In genomic region chr15:63833246-63833696, GRCh38 we compare ENCODE assay signal across 7 cellular contexts. TPM values are rescaled to one million over a fixed set of nuclear protein-coding genes. Genes with fewer than 3 reads are reported as not detected.
DNase-seq lines count a peak whose midpoint lies in the region; ATAC-seq and TF ChIP-seq lines count a peak whose summit lies in the region.

No MANE protein-coding gene starts in this region.

- ATAC-seq in GM18519 (IDR thresholded peaks at IDR 0.05; ENCODE audit: low FRiP score, unreplicated experiment) = peak; percentile 15
- peak; percentile 41 for ATAC-seq in HG02840 (IDR thresholded peaks at IDR 0.05; ENCODE audit: low FRiP score, unreplicated experiment)
- ATAC-seq in Right ventricle myocardium superior (ENCODE audit: poor library complexity) = peak; percentile 76

- peak overlapping the region; percentile 97 for H3K4me3 Mint-ChIP-seq in activated naive CD4-positive, alpha-beta T cell treated with anti-CD3 and anti-CD28 coated beads, Interleukin-2, amount 10 ng/mL, durations not matched to agents 7 days and 5 days
- H3K4me3 Mint-ChIP-seq in progenitor cell of endocrine pancreas (ENCODE audit: low read depth) = peak overlapping the region; percentile 96

- H3K27ac ChIP-seq in OCI-LY7 (ENCODE audit: low read depth, low read length, poor library complexity, severe bottlenecking) = peak overlapping the region; percentile 64

- H3K4me3 ChIP-seq in OCI-LY7 (ENCODE audit: low read depth, low read length, poor library complexity, severe bottlenecking) = peak overlapping the region; percentile 99

- POLR2A ChIA-PET in OCI-LY7 (lab: Charles Lee) = interaction anchor here (0.6 to 0.9 kb wide), 3 partner anchors 12 to 170 kb away, joined by 3 to 6 read pairs (median 3); no protein-coding TSS in a partner anchor

- peaks cover 40% of the 10 kb centered on the region for H3K4me1 Mint-ChIP-seq in activated naive CD4-positive, alpha-beta T cell treated with anti-CD3 and anti-CD28 coated beads, Interleukin-2, amount 10 ng/mL, durations not matched to agents 7 days and 5 days
- H3K4me1 Mint-ChIP-seq in progenitor cell of endocrine pancreas (ENCODE audit: low read depth) = peaks cover 15% of the 10 kb centered on the region

- peaks cover 21% of the 10 kb centered on the region for H3K4me1 ChIP-seq in OCI-LY7 (ENCODE audit: insufficient read depth, low read length, poor library complexity, severe bottlenecking)

- CTCF ChIA-PET in OCI-LY7 (lab: Charles Lee; ENCODE audit: unreplicated experiment) = no interaction called here
- CTCF ChIA-PET in activated naive CD4-positive, alpha-beta T cell treated with anti-CD3 and anti-CD28 coated beads, Interleukin-2, amount 10 ng/mL, durations not matched to agents 7 days and 5 days (lab: Charles Lee) = interaction anchor here (1.0 to 2.2 kb wide), 6 partner anchors 58 to 235 kb away, joined by 3 to 11 read pairs (median 4); no protein-coding TSS in a partner anchor

- DNase-seq in OCI-LY7 (ENCODE audit: low spot score) (peak; percentile 52), Right ventricle myocardium superior (peak; percentile 59), progenitor cell of endocrine pancreas (ENCODE audit: low spot score, unreplicated experiment) (peak; percentile 32), GF-D8 (lab: John Stamatoyannopoulos, UW) (no peak)
- DNase-seq in activated naive CD4-positive, alpha-beta T cell treated with anti-CD3 and anti-CD28 coated beads, Interleukin-2, amount 10 ng/mL, durations not matched to agents 7 days and 5 days = peak; percentile 61

- no peak for TF ChIP-seq CTCF in OCI-LY7 (conservative IDR thresholded peaks at IDR 0.05; ENCODE audit: low read length)
- TF ChIP-seq CTCF in progenitor cell of endocrine pancreas (IDR thresholded peaks at IDR 0.05; ENCODE audit: unreplicated experiment) = no peak

- no TSS peak for BruUV-seq in OCI-LY7 (replicated peaks; lab: Mats Ljungman, UMichigan)

- peaks cover 9% of the 10 kb centered on the region for H3K27me3 Mint-ChIP-seq in activated naive CD4-positive, alpha-beta T cell treated with anti-CD3 and anti-CD28 coated beads, Interleukin-2, amount 10 ng/mL, durations not matched to agents 7 days and 5 days
- H3K27me3 Mint-ChIP-seq in progenitor cell of endocrine pancreas = peaks cover 2% of the 10 kb centered on the region

- H3K4me2 ChIP-seq in OCI-LY7 (ENCODE audit: low read length) = peak overlapping the region; percentile 96

- peaks cover 47% of the 10 kb centered on the region for H3K79me2 ChIP-seq in OCI-LY7 (ENCODE audit: insufficient read depth, low read depth, low read length)

- H2AFZ ChIP-seq in OCI-LY7 (ENCODE audit: low read length) = peak overlapping the region; percentile 63; the same call in 1 of the 2 replicates

- intact Hi-C loops in OCI-LY7 (cut with micrococcal nuclease; ENCODE audit: unreplicated experiment) = loop anchor here (2.0 to 5.0 kb wide), 4 partner anchors 58 to 319 kb away; partner anchors contain the start of gene SNX22
- intact Hi-C loops in Right ventricle myocardium superior (cut with DNase I) = no loop called here

- H3K36me3 ChIP-seq in OCI-LY7 (ENCODE audit: insufficient read depth, low read length) = no peaks in the 10 kb centered on the region; the same call in 1 of the 2 replicates

- H3K9me3 ChIP-seq in OCI-LY7 (ENCODE audit: low read length) = no peaks in the 10 kb centered on the region

- no peaks in the 10 kb centered on the region for H3K9me2 ChIP-seq in OCI-LY7 (ENCODE audit: insufficient read depth, low read length)

- H3K9me3 Mint-ChIP-seq in activated naive CD4-positive, alpha-beta T cell treated with anti-CD3 and anti-CD28 coated beads, Interleukin-2, amount 10 ng/mL, durations not matched to agents 7 days and 5 days = no peaks in the 10 kb centered on the region
- H3K9me3 Mint-ChIP-seq in progenitor cell of endocrine pancreas (ENCODE audit: low read depth) = no peaks in the 10 kb centered on the region

- H4K20me1 ChIP-seq in OCI-LY7 (ENCODE audit: insufficient read depth, low read length) = 0 out of 2 replicates have a peak, but pooled peaks cover 6% of the 10 kb centered on the region

- H3K36me3 Mint-ChIP-seq in activated naive CD4-positive, alpha-beta T cell treated with anti-CD3 and anti-CD28 coated beads, Interleukin-2, amount 10 ng/mL, durations not matched to agents 7 days and 5 days = peaks cover 5% of the 10 kb centered on the region
- no peaks in the 10 kb centered on the region for H3K36me3 Mint-ChIP-seq in progenitor cell of endocrine pancreas (ENCODE audit: insufficient read depth)

- peak overlapping the region; percentile 84 for H3K27ac Mint-ChIP-seq in activated naive CD4-positive, alpha-beta T cell treated with anti-CD3 and anti-CD28 coated beads, Interleukin-2, amount 10 ng/mL, durations not matched to agents 7 days and 5 days
- peak overlapping the region; percentile 96 for H3K27ac Mint-ChIP-seq in progenitor cell of endocrine pancreas

RNA-seq across cellular contexts. Expression of gene HERC1, which starts 0.5 kb away (rescaled TPM):
- 53.2 and 55.9 TPM in 2 replicates for total RNA-seq in OCI-LY7 (2014; rRNA removed; shearing (Covaris generic))
- total RNA-seq in OCI-LY7 (2022) (70.0 and 71.5 TPM in 2 replicates), Right ventricle myocardium superior (75.2 TPM), progenitor cell of endocrine pancreas (62.2 and 68.6 TPM in 2 replicates)

Comparison
In these comparisons a context has a peak if more than half of its experiments do, and no peak if none do; other contexts are left out.
1. ATAC-seq: peak in every context shown above with its lines; median percentile 76 in Right ventricle myocardium superior; 41 in HG02840; 15 in GM18519.